8 cellular contexts compared by ENCODE assay signal in genomic region chr16:57734925-57735754, GRCh38. TPM values are rescaled to one million over a fixed set of nuclear protein-coding genes. Genes with fewer than 3 reads are reported as not detected.
DNase-seq lines count a peak whose midpoint lies in the region; ATAC-seq, FAIRE-seq and TF ChIP-seq lines count a peak whose summit lies in the region.

No MANE protein-coding gene starts in this region.

- H3K9me2 ChIP-seq in OCI-LY1 (ENCODE audit: low read depth, low read length) = no peaks in the 10 kb centered on the region

- POLR2A ChIA-PET in endothelial cell of umbilical vein (lab: Charles Lee) = interaction anchor here (0.6 to 1.2 kb wide), 3 partner anchors 107 to 1014 kb away, joined by 3 to 4 read pairs (median 3); partner anchors contain the start of gene ADGRG1

- peak overlapping the region; percentile 89 for H3K4me3 Mint-ChIP-seq in mesothelial cell of epicardium

- peaks cover 3% of the 10 kb centered on the region for H3K27me3 Mint-ChIP-seq in mesothelial cell of epicardium (ENCODE audit: low read depth)

- H3K79me2 ChIP-seq in OCI-LY1 (ENCODE audit: insufficient read depth, low read length) (no peaks in the 10 kb centered on the region), endothelial cell of umbilical vein (ENCODE audit: control insufficient read depth, insufficient read depth, low read length) (no peaks in the 10 kb centered on the region)

- TSS peak; percentile 77 for BruUV-seq in endothelial cell of umbilical vein (replicated peaks; lab: Mats Ljungman, UMichigan)

- CTCF ChIA-PET in endothelial cell of umbilical vein (lab: Charles Lee) = interaction anchor here (0.7 to 3.6 kb wide), 10 partner anchors 10 to 387 kb away, joined by 3 to 43 read pairs (median 5); no protein-coding TSS in a partner anchor

- TF ChIP-seq CTCF in OCI-LY1 (IDR thresholded peaks at IDR 0.05; ENCODE audit: low read length) = no peak
- no peak for TF ChIP-seq CTCF in endothelial cell of umbilical vein (IDR thresholded peaks at IDR 0.05; ENCODE audit: extremely low read depth in 1 of 2, insufficient read depth in 1 of 2, low read depth in 1 of 2, low read length in 2 of 2)
- TF ChIP-seq CTCF in mesothelial cell of epicardium (IDR thresholded peaks at IDR 0.05; ENCODE audit: unreplicated experiment) = no peak

- no peaks in the 10 kb centered on the region for H3F3A ChIP-seq in OCI-LY1 (ENCODE audit: insufficient read depth, low read length)

- H3K27ac Mint-ChIP-seq in mesothelial cell of epicardium = peak overlapping the region; percentile 99

- H3K4me2 ChIP-seq in OCI-LY1 (ENCODE audit: low read length) (peak overlapping the region; percentile 98), endothelial cell of umbilical vein (ENCODE audit: insufficient read depth, low read length) (peak overlapping the region; percentile 93)

- peak; percentile 58 for TF ChIP-seq POLR2A in endothelial cell of umbilical vein (IDR thresholded peaks at IDR 0.05; ENCODE audit: low read depth, low read length)

- no peaks in the 10 kb centered on the region for H3K9me1 ChIP-seq in endothelial cell of umbilical vein (replicated peaks; ENCODE audit: control insufficient read depth, extremely low read depth, insufficient read depth, low read length)

- H3K9ac ChIP-seq in OCI-LY1 (ENCODE audit: low read length) (peak overlapping the region; percentile 97), endothelial cell of umbilical vein (replicated peaks; ENCODE audit: extremely low read depth, insufficient read depth, low read length) (peak overlapping the region; percentile 75)

- peak; percentile 100 for FAIRE-seq in endothelial cell of umbilical vein (lab: Jason Lieb, UNC)

- H3K9me3 ChIP-seq in OCI-LY1 (ENCODE audit: low read length) = peaks cover 12% of the 10 kb centered on the region; the same call in 1 of the 2 replicates
- H3K9me3 ChIP-seq in endothelial cell of umbilical vein (replicated peaks; ENCODE audit: control insufficient read depth, insufficient read depth, low read length) = no peaks in the 10 kb centered on the region

- H3K36me3 ChIP-seq in OCI-LY1 (ENCODE audit: insufficient read depth, low read length) (no peaks in the 10 kb centered on the region; the same call in 1 of the 2 replicates), endothelial cell of umbilical vein (ENCODE audit: control insufficient read depth in 2 of 2, extremely low read depth in 1 of 2, insufficient read depth in 2 of 2, low read length in 2 of 2) (peaks cover 0 to 3% of the 10 kb centered on the region in 2 experiments)

- H3K27ac ChIP-seq in OCI-LY1 (ENCODE audit: low read depth, low read length, poor library complexity, severe bottlenecking) (peak overlapping the region; percentile 61), endothelial cell of umbilical vein (ENCODE audit: insufficient read depth, low read depth, low read length) (peak overlapping the region; percentile 81)

- H3K9me3 Mint-ChIP-seq in mesothelial cell of epicardium = peaks cover 13% of the 10 kb centered on the region

- H3K4me3 ChIP-seq in OCI-LY1 (ENCODE audit: low read depth, low read length, poor library complexity, severe bottlenecking) (peak overlapping the region; percentile 91), endothelial cell of umbilical vein (replicated peaks in 1 of 3; ENCODE audit: insufficient read depth in 1 of 3, low read depth in 1 of 3, low read length in 3 of 3) (peak overlapping the region; percentile 72 to 93 (median 74))

- peaks cover 20% of the 10 kb centered on the region for H3K4me1 ChIP-seq in OCI-LY1 (ENCODE audit: insufficient read depth, low read length, severe bottlenecking)
- H3K4me1 ChIP-seq in endothelial cell of umbilical vein (ENCODE audit: control insufficient read depth, extremely low read depth, insufficient read depth, low read length) = peaks cover 19% of the 10 kb centered on the region

- H3K27me3 ChIP-seq in OCI-LY1 (ENCODE audit: insufficient read depth, low read length) = no peaks in the 10 kb centered on the region
- H3K27me3 ChIP-seq in endothelial cell of umbilical vein (ENCODE audit: control insufficient read depth in 2 of 2, insufficient read depth in 2 of 2, low read length in 2 of 2) = no peaks in the 10 kb centered on the region

- dilution Hi-C loops in endothelial cell of umbilical vein (cut with MboI; ENCODE audit: extremely low pct_ligation_motif_present, low sequenced_read_pairs) = no loop called here

- peaks cover 25% of the 10 kb centered on the region for H3K4me1 Mint-ChIP-seq in mesothelial cell of epicardium

- intact Hi-C loops in endothelial cell of umbilical vein (cut with micrococcal nuclease) = loop anchor here (1.0 to 10.0 kb wide), 5 partner anchors 22 to 390 kb away; partner anchors contain the start of gene CFAP20

- DNase-seq in DMS 273 (lab: John Stamatoyannopoulos, UW; ENCODE audit: unreplicated experiment) (peak; percentile 100), HuH-7 (ENCODE audit: low spot score) (peak; percentile 98), activated T-cell treated with anti-CD3 and anti-CD28 coated beads for 1 hour (ENCODE audit: low read depth) (peak; percentile 94), endothelial cell of umbilical vein (ENCODE audit: low read depth, low spot score) (peak; percentile 100), mesothelial cell of epicardium (ENCODE audit: low spot score in 2 of 2, unreplicated experiment in 2 of 2) (peak; percentile 95 to 98)
- DNase-seq in stimulated activated CD8-positive, alpha-beta memory T cell treated with anti-CD3 and anti-CD28 coated beads, Interleukin-15, amount 100 ng/mL, for 4 hours (ENCODE audit: low read depth in 2 of 2) = peak; percentile 93 to 94

- peak; percentile 81 for ATAC-seq in GM21526 (IDR thresholded peaks at IDR 0.05; ENCODE audit: low FRiP score, unreplicated experiment)

- peaks cover 3% of the 10 kb centered on the region for H3K36me3 Mint-ChIP-seq in mesothelial cell of epicardium

- H2AFZ ChIP-seq in OCI-LY1 (ENCODE audit: low read length) = no peak overlapping the region
- peak overlapping the region; percentile 63 for H2AFZ ChIP-seq in endothelial cell of umbilical vein (ENCODE audit: low read depth, low read length)

- H4K20me1 ChIP-seq in OCI-LY1 (ENCODE audit: insufficient read depth, low read length) = no peaks in the 10 kb centered on the region
- no peaks in the 10 kb centered on the region for H4K20me1 ChIP-seq in endothelial cell of umbilical vein (replicated peaks; ENCODE audit: control insufficient read depth, extremely low read depth, insufficient read depth, low read length)

TF ChIP-seq in endothelial cell of umbilical vein, 7 proteins besides CTCF, POLR2A, EP300 and RAD21:
- TF ChIP-seq POLR2AphosphoS5 (IDR thresholded peaks at IDR 0.05; ENCODE audit: insufficient read depth, low read depth, low read length) (peak; percentile 48), JUN (IDR thresholded peaks at IDR 0.05; ENCODE audit: borderline replicate concordance, insufficient read depth, insufficient read length, low read depth) (no peak)

RNA-seq across cellular contexts. Expression of gene KATNB1, which starts 0.4 kb away (rescaled TPM):
- total RNA-seq in endothelial cell of umbilical vein = 25.9 and 28.6 TPM in 2 replicates
- polyA plus RNA-seq in endothelial cell of umbilical vein = 35.9 and 43.9 TPM in 2 replicates
- polyA plus RNA-seq in endothelial cell of umbilical vein (2011; cell fraction: cytosol; rRNA removed) = 22.3 and 27.0 TPM in 2 replicates
- polyA plus RNA-seq in endothelial cell of umbilical vein (2011; cell fraction: nucleus; rRNA removed) = 67.0 and 78.1 TPM in 2 replicates
- polyA plus RNA-seq in endothelial cell of umbilical vein (2012) = 27.9 and 31.0 TPM in 2 replicates
- polyA minus RNA-seq in endothelial cell of umbilical vein = 28.0 and 28.7 TPM in 2 replicates
- polyA minus RNA-seq in endothelial cell of umbilical vein (2011; cell fraction: cytosol; rRNA and poly(A)+ RNA removed) = 22.4 TPM
- 18.2 and 25.9 TPM in 2 replicates for polyA minus RNA-seq in endothelial cell of umbilical vein (2011; cell fraction: nucleus; rRNA and poly(A)+ RNA removed)
- 22.1 to 24.9 TPM (median 24.6 TPM) in 3 replicates for total RNA-seq in mesothelial cell of epicardium

RNA-seq across cellular contexts. Expression of gene DRC7, which starts 40.5 kb away (rescaled TPM):
- total RNA-seq in endothelial cell of umbilical vein = 0.13 TPM in 1 of 2 replicates, not detected in the other
- 0.13 and 0.77 TPM in 2 replicates for polyA plus RNA-seq in endothelial cell of umbilical vein
- 0.13 and 0.26 TPM in 2 replicates for polyA plus RNA-seq in endothelial cell of umbilical vein (2011; cell fraction: cytosol; rRNA removed)
- 0.07 and 0.50 TPM in 2 replicates for polyA plus RNA-seq in endothelial cell of umbilical vein (2011; cell fraction: nucleus; rRNA removed)
- 1.5 TPM in 1 of 2 replicates, not detected in the other for polyA plus RNA-seq in endothelial cell of umbilical vein (2012)
- 1.1 TPM in 1 of 2 replicates, not detected in the other for polyA minus RNA-seq in endothelial cell of umbilical vein
- not detected for polyA minus RNA-seq in endothelial cell of umbilical vein (2011; cell fraction: cytosol; rRNA and poly(A)+ RNA removed)
- polyA minus RNA-seq in endothelial cell of umbilical vein (2011; cell fraction: nucleus; rRNA and poly(A)+ RNA removed) = not detected in 2 replicates
- 0.43 to 0.47 TPM in 2 of 3 replicates, not detected in the other for total RNA-seq in mesothelial cell of epicardium

Comparison
In these comparisons a context has a peak if more than half of its experiments do, and no peak if none do; other contexts are left out.
1. Peak in every context shown above with its lines: DNase-seq, ATAC-seq, H3K4me3 ChIP-seq and H3K27ac ChIP-seq.